In genomic region chr9:114454652-114455051, GRCh38 we compare ENCODE assay signal across 14 cellular contexts.
DNase-seq lines count a peak whose midpoint lies in the region; ATAC-seq lines count a peak whose summit lies in the region.
"Had no signal": no experiment of that assay in that cellular context is flagged by ENCODE, and none has a peak within 500 bp of the region (broad histone marks: within the 10 kb centered on the region; RNA-seq: fewer than 3 reads in every experiment).

No MANE protein-coding gene starts in this region.

- ATAC-seq in HG03565 (IDR thresholded peaks at IDR 0.05; ENCODE audit: unreplicated experiment): no peak
- no peak for ATAC-seq in HG03439 (IDR thresholded peaks at IDR 0.05; ENCODE audit: unreplicated experiment)
- ATAC-seq: A549; CD8-positive, alpha-beta T cell had no signal

- intact Hi-C loops in posterior cingulate gyrus (cut with DNase I): no loop called here

- DNase-seq in COR-L47 (lab: John Stamatoyannopoulos, UW): peak; percentile 18
- peak; percentile 28 for DNase-seq in NCI-H1092 (lab: John Stamatoyannopoulos, UW)
- peak; percentile 10 for DNase-seq in NCI-H2081 treated with DMSO at 0.1 percent for 48 hours (lab: John Stamatoyannopoulos, UW)
- DNase-seq in cerebellar cortex (ENCODE audit: low spot score): peak; percentile 29
- no peak for DNase-seq in posterior cingulate gyrus
- no peak for DNase-seq in COLO668 (lab: John Stamatoyannopoulos, UW; ENCODE audit: unreplicated experiment)
- DNase-seq: DMS79, GOT3, IMR-90, KBM-7 had no signal

Comparison
In these comparisons a context has a peak if more than half of its experiments do, and no peak if none do; other contexts are left out.
1. DNase-seq: peak in COR-L47 (single experiment), NCI-H1092 (single experiment), NCI-H2081 treated with DMSO at 0.1 percent for 48 hours (single experiment) and cerebellar cortex (single experiment); none in posterior cingulate gyrus (0 of 10) and COLO668 (single experiment).